8 cellular contexts compared by ENCODE assay signal in the genomic region with DNA sequence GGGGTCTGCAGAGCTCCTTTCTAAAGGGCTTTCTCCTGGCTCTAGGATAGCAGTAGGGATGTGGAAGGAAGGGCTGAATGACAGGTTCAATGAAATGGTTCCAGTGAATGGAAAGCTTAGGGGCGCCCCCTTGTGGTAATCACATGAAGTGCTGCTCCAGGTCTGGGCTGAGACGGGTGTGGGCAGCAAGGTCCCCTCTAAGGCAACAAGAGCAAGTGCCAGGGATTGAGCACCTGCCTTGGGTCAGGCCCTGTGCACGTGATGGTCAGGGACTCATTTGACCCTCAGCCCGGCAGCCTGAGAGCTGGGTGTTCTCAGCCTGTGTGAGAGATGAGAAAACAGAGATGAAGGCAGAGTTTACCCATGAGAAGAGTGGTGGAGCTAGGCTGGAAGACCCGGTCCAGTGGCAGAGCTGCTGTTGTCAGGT. TPM values are rescaled to one million over a fixed set of nuclear protein-coding genes. Genes with fewer than 3 reads are reported as not detected.
DNase-seq lines count a peak whose midpoint lies in the region; ATAC-seq and TF ChIP-seq lines count a peak whose summit lies in the region.

No MANE protein-coding gene starts in this region.

- H3K27ac Mint-ChIP-seq in T-helper 17 cell, result peak overlapping the region; percentile 41

- H3K27me3 ChIP-seq in adrenal gland, result no peaks in the 10 kb centered on the region

- ATAC-seq in T-helper 17 cell (peak; percentile 56), left ventricle myocardium superior (peak; percentile 62), sciatic nerve (peak; percentile 71), HG03108 (IDR thresholded peaks at IDR 0.05; ENCODE audit: unreplicated experiment) (no peak), HG03439 (IDR thresholded peaks at IDR 0.05; ENCODE audit: unreplicated experiment) (no peak)

- H3K27me3 Mint-ChIP-seq in T-helper 17 cell, result peaks cover 4% of the 10 kb centered on the region

- no peak overlapping the region for H3K4me3 Mint-ChIP-seq in T-helper 17 cell

- TF ChIP-seq POLR2A in adrenal gland (IDR thresholded peaks at IDR 0.05), result no peak

- H3K4me3 ChIP-seq in LNCaP clone FGC (ENCODE audit: low read depth, low read length), result no peak overlapping the region
- no peak overlapping the region for H3K4me3 ChIP-seq in adrenal gland

- no peaks in the 10 kb centered on the region for H3K36me3 Mint-ChIP-seq in T-helper 17 cell (ENCODE audit: low read depth)

- H3K4me1 Mint-ChIP-seq in T-helper 17 cell, result peaks cover 14% of the 10 kb centered on the region

- 0 to 23% (median 16%) methylated on average over 4 to 5 of the region's 5 CpGs for WGBS in adrenal gland, 4 donors

- intact Hi-C loops in adrenal gland (cut with DNase I) (loop anchor here in 1 of 2 donors (5.0 to 10.0 kb wide), 2 partner anchors 105 to 167 kb away; no protein-coding TSS in a partner anchor), left ventricle myocardium superior (cut with micrococcal nuclease) (loop anchor here (2.0 kb wide), 1 partner anchor 167 kb away; no protein-coding TSS in a partner anchor), sciatic nerve (cut with DNase I) (loop anchor here (5.0 to 10.0 kb wide), 2 partner anchors 105 to 167 kb away; no protein-coding TSS in a partner anchor)

- no peaks in the 10 kb centered on the region for H3K36me3 ChIP-seq in adrenal gland (replicated peaks in 1 of 2)

- no peaks in the 10 kb centered on the region for H3K4me1 ChIP-seq in adrenal gland (replicated peaks in 1 of 2)

- peak; percentile 60 for DNase-seq in EH (ENCODE audit: low read depth)
- no peak for DNase-seq in LNCaP clone FGC (ENCODE audit: low read depth)
- DNase-seq in T-helper 17 cell, result peak; percentile 46 to 69 (median 53)
- DNase-seq in adrenal gland, result peak; percentile 50 to 86 (median 65)
- DNase-seq in left ventricle myocardium superior, result peak; percentile 78
- peak; percentile 81 for DNase-seq in sciatic nerve (ENCODE audit: low spot score)

- no peaks in the 10 kb centered on the region for H3K9me3 ChIP-seq in T-helper 17 cell (ENCODE audit: control insufficient read depth, low read length, poor library complexity, severe bottlenecking)
- H3K9me3 ChIP-seq in adrenal gland (replicated peaks in 1 of 3), result no peaks in the 10 kb centered on the region

- no peak overlapping the region for H3K27ac ChIP-seq in adrenal gland

- peak; percentile 80 for TF ChIP-seq CTCF in LNCaP clone FGC (IDR thresholded peaks at IDR 0.05; ENCODE audit: control insufficient read depth, extremely low read depth, insufficient read depth)
- peak; percentile 75 to 96 (median 86) for TF ChIP-seq CTCF in adrenal gland (IDR thresholded peaks at IDR 0.05)

RNA-seq across cellular contexts. Expression of a gene that starts 12.1 kb away (rescaled TPM):
- total RNA-seq in T-helper 17 cell, result 1 to 10 TPM in 1 of 2 donors, under 1 TPM in 1; 0.65 to 3.1 TPM
- 1 to 10 TPM in 6 of 8 donors, under 1 TPM in 1, not detected in 1; 0.83 to 3.1 (median 1.4) TPM for total RNA-seq in adrenal gland
- 1 to 10 TPM in 1 of 3 donors, under 1 TPM in 2; 0.16 to 2.0 (median 0.24) TPM for polyA plus RNA-seq in adrenal gland
- total RNA-seq in left ventricle myocardium superior, result 1.7 TPM
- total RNA-seq in sciatic nerve, result 18.5 TPM

RNA-seq across cellular contexts. Expression of a gene that starts 37.6 kb away (rescaled TPM):
- 1 to 10 TPM; 2.5 to 9.0 TPM for total RNA-seq in T-helper 17 cell
- not detected for total RNA-seq in adrenal gland
- not detected for polyA plus RNA-seq in adrenal gland
- not detected for total RNA-seq in left ventricle myocardium superior
- total RNA-seq in sciatic nerve, result not detected

Comparison
In these comparisons a context has a peak if more than half of its experiments do, and no peak if none do; other contexts are left out.
1. ATAC-seq: peak in T-helper 17 cell (single experiment), left ventricle myocardium superior (single experiment) and sciatic nerve (single experiment); none in HG03108 (single experiment) and HG03439 (single experiment).